Comparison of ENCODE assay signal across 9 cellular contexts in the genomic region with DNA sequence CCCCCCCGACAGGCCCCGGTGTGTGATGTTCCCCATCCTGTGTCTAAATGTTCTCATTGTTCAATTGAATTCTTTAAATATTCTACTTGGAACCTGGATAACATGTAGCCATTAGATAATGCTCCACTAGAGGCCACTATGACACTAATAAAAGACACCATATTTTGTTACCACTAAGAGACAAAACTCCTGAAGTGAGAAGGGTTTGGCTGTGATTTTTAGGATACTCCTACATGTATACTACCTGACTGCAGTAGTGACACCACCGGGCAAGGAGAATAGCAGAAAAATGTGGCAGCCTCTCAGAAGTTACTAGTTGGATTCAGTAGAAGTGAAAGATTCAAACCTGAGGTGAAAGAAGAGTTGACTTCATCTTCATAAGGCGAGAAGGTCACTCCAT. TPM values are rescaled to one million over a fixed set of nuclear protein-coding genes. Genes with fewer than 3 reads are reported as not detected.
DNase-seq lines count a peak whose midpoint lies in the region; ATAC-seq and TF ChIP-seq lines count a peak whose summit lies in the region.
"Had no signal": no experiment of that assay in that cellular context is flagged by ENCODE, and none has a peak within 500 bp of the region (broad histone marks: within the 10 kb centered on the region; RNA-seq: fewer than 3 reads in every experiment).

No MANE protein-coding gene starts in this region.

- H3K4me2 ChIP-seq in neural cell (ENCODE audit: low read length): no peak overlapping the region

- H2AFZ ChIP-seq in neural cell (ENCODE audit: low read depth, low read length): no peak overlapping the region

- intact Hi-C loops in natural killer cell (cut with micrococcal nuclease) (loop anchor here (1.0 kb wide), 2 partner anchors 162 to 259 kb away; no protein-coding TSS in a partner anchor), ovary (cut with DNase I) (no loop called here)

- DNase-seq in natural killer cell (no peak), Peyer's patch (no peak), ovary (no peak)
- no peak for DNase-seq in natural killer cell treated with Interleukin-12 subunit alpha and Interleukin-12 subunit beta and Interleukin-15 and Interleukin-18, amount 100 ng/mL, for 72 hours (ENCODE audit: low spot score)
- no peak for DNase-seq in activated T-cell treated with anti-CD3 and anti-CD28 coated beads, Interleukin-2, amount 50 U/mL, for 48 hours

- peak; percentile 64 for TF ChIP-seq RAD21 in Ishikawa (IDR thresholded peaks at IDR 0.05; ENCODE audit: low read depth)
- peak; percentile 73 for TF ChIP-seq RAD21 in neural cell (conservative IDR thresholded peaks at IDR 0.05)

- H3K79me2 ChIP-seq in neural cell (replicated peaks; ENCODE audit: insufficient read depth, low read length): no peaks in the 10 kb centered on the region

- no peaks in the 10 kb centered on the region for H3K36me3 Mint-ChIP-seq in natural killer cell
- H3K36me3 Mint-ChIP-seq in natural killer cell treated with Interleukin-12 subunit alpha and Interleukin-12 subunit beta and Interleukin-15 and Interleukin-18, amount 100 ng/mL, for 72 hours: no peaks in the 10 kb centered on the region

- H3K27ac Mint-ChIP-seq in natural killer cell: no peak overlapping the region
- H3K27ac Mint-ChIP-seq in natural killer cell treated with Interleukin-12 subunit alpha and Interleukin-12 subunit beta and Interleukin-15 and Interleukin-18, amount 100 ng/mL, for 72 hours: no peak overlapping the region

- no peaks in the 10 kb centered on the region for H3F3A ChIP-seq in neural cell (ENCODE audit: insufficient read depth, low read length, poor library complexity, severe bottlenecking)

- no peaks in the 10 kb centered on the region for H4K20me1 ChIP-seq in neural cell (ENCODE audit: insufficient read depth)

- TF ChIP-seq CTCF in natural killer cell (IDR thresholded peaks at IDR 0.05) (peak; percentile 59), Peyer's patch (IDR thresholded peaks at IDR 0.05) (peak in 4 of 6 experiments; percentile 54 to 69 (median 65)), neural cell (IDR thresholded peaks at IDR 0.05; ENCODE audit: poor library complexity, severe bottlenecking) (peak; percentile 71), ovary (IDR thresholded peaks at IDR 0.05) (no peak)

- peaks cover 0 to 5% of the 10 kb centered on the region in 2 donors for H3K4me1 Mint-ChIP-seq in natural killer cell
- H3K4me1 Mint-ChIP-seq in natural killer cell treated with Interleukin-12 subunit alpha and Interleukin-12 subunit beta and Interleukin-15 and Interleukin-18, amount 100 ng/mL, for 72 hours (ENCODE audit: low read depth in 2 of 2): no peaks in the 10 kb centered on the region

- H3K4me3 ChIP-seq in Peyer's patch (no peak overlapping the region), neural cell (ENCODE audit: low read length) (no peak overlapping the region), ovary (no peak overlapping the region)

- no peaks in the 10 kb centered on the region for H3K9me3 ChIP-seq in Peyer's patch
- H3K9me3 ChIP-seq in neural cell (ENCODE audit: low read length): no peaks in the 10 kb centered on the region
- no peaks in the 10 kb centered on the region for H3K9me3 ChIP-seq in ovary

- H3K9ac ChIP-seq in neural cell (ENCODE audit: low read length): no peak overlapping the region

- no peaks in the 10 kb centered on the region for H3K9me3 Mint-ChIP-seq in natural killer cell
- H3K9me3 Mint-ChIP-seq in natural killer cell treated with Interleukin-12 subunit alpha and Interleukin-12 subunit beta and Interleukin-15 and Interleukin-18, amount 100 ng/mL, for 72 hours: no peaks in the 10 kb centered on the region
- H3K9me3 Mint-ChIP-seq: activated naive CD4-positive, alpha-beta T cell treated with anti-CD3 and anti-CD28 coated beads, Interleukin-2, amount 50 U/mL, for 72 hours had no signal

- peaks cover 3 to 21% of the 10 kb centered on the region in 2 donors for H3K27me3 Mint-ChIP-seq in natural killer cell (ENCODE audit: low read depth in 2 of 2)
- H3K27me3 Mint-ChIP-seq in natural killer cell treated with Interleukin-12 subunit alpha and Interleukin-12 subunit beta and Interleukin-15 and Interleukin-18, amount 100 ng/mL, for 72 hours: peaks cover 0 to 2% of the 10 kb centered on the region in 2 donors

- TF ChIP-seq EP300 in Ishikawa (IDR thresholded peaks at IDR 0.05; ENCODE audit: borderline replicate concordance): no peak
- no peak for TF ChIP-seq EP300 in neural cell (conservative IDR thresholded peaks at IDR 0.05; ENCODE audit: poor library complexity, severe bottlenecking)
- no peak for TF ChIP-seq EP300 in ovary (IDR thresholded peaks at IDR 0.05)

- no peaks in the 10 kb centered on the region for H3K27me3 ChIP-seq in Peyer's patch
- no peaks in the 10 kb centered on the region for H3K27me3 ChIP-seq in neural cell (ENCODE audit: insufficient read depth, low read depth, low read length)
- no peaks in the 10 kb centered on the region for H3K27me3 ChIP-seq in ovary

- no peaks in the 10 kb centered on the region for H3K9me2 ChIP-seq in neural cell (ENCODE audit: insufficient read depth, low read length)

- no peaks in the 10 kb centered on the region for H3K36me3 ChIP-seq in Peyer's patch
- H3K36me3 ChIP-seq in neural cell (ENCODE audit: insufficient read depth, low read length): no peaks in the 10 kb centered on the region
- no peaks in the 10 kb centered on the region for H3K36me3 ChIP-seq in ovary

- no peaks in the 10 kb centered on the region for H3K4me1 ChIP-seq in Peyer's patch
- H3K4me1 ChIP-seq in ovary (ENCODE audit: insufficient read depth): no peaks in the 10 kb centered on the region

- ATAC-seq in natural killer cell (peak; percentile 44 to 78 (median 77)), esophagus mucosa (peak; percentile 56)
- no peak for ATAC-seq in natural killer cell treated with Interleukin-12 subunit alpha and Interleukin-12 subunit beta and Interleukin-15 and Interleukin-18, amount 100 ng/mL, for 72 hours

- H3K27ac ChIP-seq in Peyer's patch (no peak overlapping the region), neural cell (ENCODE audit: low read length) (no peak overlapping the region), ovary (no peak overlapping the region)

- WGBS in ovary, 3 donors: 22 to 27% (median 23%) methylated on average over 4 of the region's 4 CpGs

- TF ChIP-seq POLR2A in Peyer's patch (IDR thresholded peaks at IDR 0.05) (no peak), ovary (IDR thresholded peaks at IDR 0.05) (no peak)

- no peak overlapping the region for H3K4me3 Mint-ChIP-seq in natural killer cell
- H3K4me3 Mint-ChIP-seq in natural killer cell treated with Interleukin-12 subunit alpha and Interleukin-12 subunit beta and Interleukin-15 and Interleukin-18, amount 100 ng/mL, for 72 hours: no peak overlapping the region

TF ChIP-seq in Ishikawa, 13 proteins besides CTCF, POLR2A, EP300 and RAD21 (continues in another document):
- TF ChIP-seq TAF1 (IDR thresholded peaks at IDR 0.05; ENCODE audit: low read depth): no peak
- TF ChIP-seq FOXM1 (IDR thresholded peaks at IDR 0.05; ENCODE audit: borderline replicate concordance, low read depth): no peak
- no peak for TF ChIP-seq ZBTB7A (IDR thresholded peaks at IDR 0.05; ENCODE audit: low read depth)
- TF ChIP-seq, protein P1, sequence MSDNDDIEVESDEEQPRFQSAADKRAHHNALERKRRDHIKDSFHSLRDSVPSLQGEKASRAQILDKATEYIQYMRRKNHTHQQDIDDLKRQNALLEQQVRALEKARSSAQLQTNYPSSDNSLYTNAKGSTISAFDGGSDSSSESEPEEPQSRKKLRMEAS (IDR thresholded peaks at IDR 0.05): no peak
- TF ChIP-seq EGR1 (IDR thresholded peaks at IDR 0.05): no peak

TF ChIP-seq in neural cell, 6 proteins besides CTCF, POLR2A, EP300 and RAD21:
- TF ChIP-seq REST (IDR thresholded peaks at IDR 0.05; ENCODE audit: borderline replicate concordance) (no peak), SMC3 (conservative IDR thresholded peaks at IDR 0.05; ENCODE audit: poor library complexity) (peak; percentile 62)

RNA-seq across cellular contexts. Expression of gene F5, which starts 36.0 kb away (rescaled TPM):
- total RNA-seq in natural killer cell (1 to 10 TPM in 1 of 3 donors, under 1 TPM in 2; 0.02 to 1.7 (median 0.45) TPM), Peyer's patch (under 1 TPM in 3 of 4 donors, not detected in 1; 0.18 to 0.80 (median 0.28) TPM), esophagus mucosa (0.20 TPM), ovary (1 to 10 TPM in 1 of 7 donors, under 1 TPM in 4, not detected in 2; 0.05 to 3.3 (median 0.20) TPM)
- under 1 TPM; 0.47 to 0.55 TPM for total RNA-seq in natural killer cell treated with Interleukin-12 subunit alpha and Interleukin-12 subunit beta and Interleukin-15 and Interleukin-18, amount 100 ng/mL, for 72 hours
- polyA plus RNA-seq in neural cell (0.10 TPM in 1 of 2 replicates, not detected in the other), ovary (under 1 TPM; 0.31 to 0.85 TPM)
- 0.24 and 0.69 TPM in 2 replicates for polyA minus RNA-seq in neural cell

Comparison
In these comparisons a context has a peak if more than half of its experiments do, and no peak if none do; other contexts are left out.
1. ATAC-seq: peak in natural killer cell (3 of 3) and esophagus mucosa (single experiment); none in natural killer cell treated with Interleukin-12 subunit alpha and Interleukin-12 subunit beta and Interleukin-15 and Interleukin-18, amount 100 ng/mL, for 72 hours (0 of 2).
2. CTCF ChIP-seq: peak in natural killer cell (single experiment), Peyer's patch (4 of 6) and neural cell (single experiment); none in ovary (0 of 3).